ENCODE assay signal across 1 cellular context in the genomic region with DNA sequence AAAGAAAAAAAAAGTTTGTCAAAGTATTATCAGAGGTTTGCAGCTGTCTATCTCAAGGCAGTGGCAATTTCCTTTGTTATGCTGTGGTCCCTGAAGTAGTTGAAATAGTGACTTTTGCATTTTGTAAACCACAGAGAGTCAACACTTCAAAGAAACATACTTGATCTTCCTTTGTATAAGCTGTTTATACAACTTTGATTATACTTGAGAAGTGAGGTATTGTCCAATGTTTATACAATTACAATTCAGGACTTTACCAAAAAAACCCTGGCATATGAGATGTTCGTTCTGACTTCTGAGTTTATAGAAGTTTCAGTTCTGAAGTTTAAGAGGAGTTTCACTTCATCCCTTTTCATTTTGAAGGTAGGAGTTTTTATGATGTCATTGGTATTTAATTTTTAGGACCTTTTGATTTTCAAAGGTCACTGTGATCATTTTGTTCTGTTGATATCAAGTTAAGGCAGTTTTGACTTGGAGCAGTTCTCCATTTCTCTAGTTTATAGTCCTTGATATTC.
TF ChIP-seq lines count a peak whose summit lies in the region.

No MANE protein-coding gene starts in this region.

TF ChIP-seq in endothelial cell of umbilical vein, 7 proteins besides CTCF, POLR2A, EP300 and RAD21:
- no peak for TF ChIP-seq MYC (IDR thresholded peaks at IDR 0.05; ENCODE audit: low read depth, low read length)
- TF ChIP-seq GATA2 (IDR thresholded peaks at IDR 0.05; ENCODE audit: insufficient read depth, insufficient read length, low read depth, low read length) = no peak
- TF ChIP-seq JUN (IDR thresholded peaks at IDR 0.05; ENCODE audit: borderline replicate concordance, insufficient read depth, insufficient read length, low read depth) = no peak
- TF ChIP-seq, protein P1, sequence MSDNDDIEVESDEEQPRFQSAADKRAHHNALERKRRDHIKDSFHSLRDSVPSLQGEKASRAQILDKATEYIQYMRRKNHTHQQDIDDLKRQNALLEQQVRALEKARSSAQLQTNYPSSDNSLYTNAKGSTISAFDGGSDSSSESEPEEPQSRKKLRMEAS (IDR thresholded peaks at IDR 0.05; ENCODE audit: insufficient read depth, insufficient read length) = no peak
- TF ChIP-seq POLR2AphosphoS5 (IDR thresholded peaks at IDR 0.05; ENCODE audit: insufficient read depth, low read depth, low read length) = no peak
- no peak for TF ChIP-seq FOS (IDR thresholded peaks at IDR 0.05; ENCODE audit: borderline replicate concordance, insufficient read depth, low read length)
- TF ChIP-seq EZH2 (IDR thresholded peaks at IDR 0.05; ENCODE audit: borderline replicate concordance, low read depth, low read length, severe bottlenecking) = no peak
TF ChIP-seq in endothelial cell of umbilical vein: peak in this region for 0.
